Comparison of ENCODE assay signal across 11 cellular contexts in genomic region chr17:2777242-2777867, GRCh38. TPM values are rescaled to one million over a fixed set of nuclear protein-coding genes. Genes with fewer than 3 reads are reported as not detected.
DNase-seq lines count a peak whose midpoint lies in the region; ATAC-seq and TF ChIP-seq lines count a peak whose summit lies in the region.
"Had no signal": no experiment of that assay in that cellular context is flagged by ENCODE, and none has a peak within 500 bp of the region (broad histone marks: within the 10 kb centered on the region; RNA-seq: fewer than 3 reads in every experiment).

No MANE protein-coding gene starts in this region.

- H3K27me3 ChIP-seq in A673 (replicated peaks; ENCODE audit: insufficient read depth, low read depth, low read length, poor library complexity) = peaks cover 40% of the 10 kb centered on the region

- intact Hi-C loops in A673 (cut with micrococcal nuclease; ENCODE audit: unreplicated experiment) = no loop called here

- no peak overlapping the region for H3K27ac Mint-ChIP-seq in activated T-helper 17 cell treated with anti-CD3 and anti-CD28 coated beads, Interleukin-2, amount 50 U/mL, for 72 hours

- peak overlapping the region; percentile 26 for H3K4me3 ChIP-seq in A673 (ENCODE audit: low read depth, low read length, poor library complexity, severe bottlenecking)

- no TSS peak for BruUV-seq in A673 (replicated peaks; lab: Mats Ljungman, UMichigan)

- CTCF ChIA-PET in A673 (lab: Charles Lee) = no interaction called here

- H3K9me3 ChIP-seq in A673 (ENCODE audit: low read depth, low read length, poor library complexity, severe bottlenecking) = no peaks in the 10 kb centered on the region
- H3K9me3 ChIP-seq: gastroesophageal sphincter had no signal

- POLR2A ChIA-PET in A673 (lab: Charles Lee; ENCODE audit: low non-redundant PET) = no interaction called here

- no peak overlapping the region for H3K27ac ChIP-seq in A673 (ENCODE audit: low read depth, low read length, poor library complexity, severe bottlenecking)
- H3K27ac ChIP-seq: gastroesophageal sphincter had no signal

- no peaks in the 10 kb centered on the region for H3K4me1 Mint-ChIP-seq in activated T-helper 17 cell treated with anti-CD3 and anti-CD28 coated beads, Interleukin-2, amount 50 U/mL, for 72 hours

- no peaks in the 10 kb centered on the region for H3K36me3 Mint-ChIP-seq in activated T-helper 17 cell treated with anti-CD3 and anti-CD28 coated beads, Interleukin-2, amount 50 U/mL, for 72 hours (ENCODE audit: low read depth)

- TF ChIP-seq CTCF in A673 (conservative IDR thresholded peaks at IDR 0.05; ENCODE audit: low read depth, low read length) = no peak

- H3K36me3 ChIP-seq in A673 (ENCODE audit: insufficient read depth, low read length, poor library complexity, severe bottlenecking) = no peaks in the 10 kb centered on the region
- H3K36me3 ChIP-seq: gastroesophageal sphincter had no signal

- no peaks in the 10 kb centered on the region for H3K9me3 Mint-ChIP-seq in activated T-helper 17 cell treated with anti-CD3 and anti-CD28 coated beads, Interleukin-2, amount 50 U/mL, for 72 hours

- H3K27me3 Mint-ChIP-seq in activated T-helper 17 cell treated with anti-CD3 and anti-CD28 coated beads, Interleukin-2, amount 50 U/mL, for 72 hours = peaks cover 29% of the 10 kb centered on the region

- ATAC-seq in activated T-helper 17 cell treated with anti-CD3 and anti-CD28 coated beads, Interleukin-2, amount 50 U/mL, for 72 hours (replicated peaks) = no peak
- ATAC-seq in HG03565 (IDR thresholded peaks at IDR 0.05; ENCODE audit: unreplicated experiment) = no peak
- no peak for ATAC-seq in GM18517 (IDR thresholded peaks at IDR 0.05; ENCODE audit: unreplicated experiment)
- ATAC-seq: gastroesophageal sphincter had no signal

- H3K4me3 Mint-ChIP-seq in activated T-helper 17 cell treated with anti-CD3 and anti-CD28 coated beads, Interleukin-2, amount 50 U/mL, for 72 hours = peak overlapping the region; percentile 62

- DNase-seq in A673 (ENCODE audit: low spot score) = no peak
- peak; percentile 47 for DNase-seq in DMS79 (lab: John Stamatoyannopoulos, UW)
- peak; percentile 16 for DNase-seq in left kidney (ENCODE audit: low read depth, low spot score)
- DNase-seq in NCI-H2081 (lab: John Stamatoyannopoulos, UW) = no peak
- DNase-seq in AG08395 (ENCODE audit: low spot score) = no peak
- DNase-seq: GDM1, NCI-H187 treated with DMSO at 0.1 percent for 48 hours had no signal

- no peaks in the 10 kb centered on the region for H3K4me1 ChIP-seq in A673 (ENCODE audit: insufficient read depth, low read length, poor library complexity, severe bottlenecking)

RNA-seq across cellular contexts. Expression of gene RAP1GAP2, which starts 18.9 kb away (rescaled TPM):
- total RNA-seq in A673 (2021) = 0.04 and 0.06 TPM in 2 replicates
- total RNA-seq in activated T-helper 17 cell treated with anti-CD3 and anti-CD28 coated beads, Interleukin-2, amount 50 U/mL, for 72 hours = 1 to 10 TPM in 1 of 2 donors, under 1 TPM in 1; 0.77 to 1.6 TPM

RNA-seq across cellular contexts. Expression of gene CCDC92B, which starts 27.9 kb away (rescaled TPM):
- total RNA-seq in A673 (2021) = 0.09 TPM in 1 of 2 replicates, not detected in the other
- under 1 TPM in 1 of 2 donors, not detected in 1; 0.11 TPM for total RNA-seq in activated T-helper 17 cell treated with anti-CD3 and anti-CD28 coated beads, Interleukin-2, amount 50 U/mL, for 72 hours

Comparison
In these comparisons a context has a peak if more than half of its experiments do, and no peak if none do; other contexts are left out.
1. DNase-seq: peak in DMS79 (single experiment) and left kidney (single experiment); none in A673 (single experiment), NCI-H2081 (0 of 2) and AG08395 (single experiment).